ENCODE assay signal across 1 cellular context in the genomic region with DNA sequence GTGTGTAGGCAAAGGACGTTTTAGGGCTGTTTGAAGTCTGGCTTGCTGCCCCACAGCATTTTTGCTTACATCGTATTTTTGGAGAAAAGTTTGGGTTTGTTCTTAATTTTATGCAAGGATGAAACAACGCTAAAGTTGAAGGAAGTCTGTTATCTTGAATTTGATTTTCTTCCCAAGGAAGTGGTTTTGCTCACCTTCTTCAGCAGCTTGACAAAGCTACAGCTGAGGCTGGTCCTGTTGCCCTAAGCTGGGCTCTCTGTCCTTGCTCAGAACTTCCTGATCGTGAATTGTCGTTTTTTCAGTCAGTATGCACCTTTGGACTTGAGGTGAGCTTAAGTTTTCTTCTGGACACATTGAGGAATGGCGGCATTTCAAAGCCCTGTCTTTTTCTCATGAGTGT.
TF ChIP-seq lines count a peak whose summit lies in the region.

No MANE protein-coding gene starts in this region.

TF ChIP-seq in WTC11, 78 proteins besides CTCF, POLR2A, EP300 and RAD21 (continued from another document):
- TF ChIP-seq SMAD4 (CRISPR knock-in tag; IDR thresholded peaks at IDR 0.05): no peak
- TF ChIP-seq JUN (CRISPR knock-in tag; IDR thresholded peaks at IDR 0.05): no peak
- TF ChIP-seq CDX4 (CRISPR knock-in tag; IDR thresholded peaks at IDR 0.05; ENCODE audit: borderline replicate concordance): no peak
- TF ChIP-seq ATF1 (CRISPR knock-in tag; IDR thresholded peaks at IDR 0.05): no peak
- no peak for TF ChIP-seq EMX1 (CRISPR knock-in tag; IDR thresholded peaks at IDR 0.05)
- TF ChIP-seq, protein P1, sequence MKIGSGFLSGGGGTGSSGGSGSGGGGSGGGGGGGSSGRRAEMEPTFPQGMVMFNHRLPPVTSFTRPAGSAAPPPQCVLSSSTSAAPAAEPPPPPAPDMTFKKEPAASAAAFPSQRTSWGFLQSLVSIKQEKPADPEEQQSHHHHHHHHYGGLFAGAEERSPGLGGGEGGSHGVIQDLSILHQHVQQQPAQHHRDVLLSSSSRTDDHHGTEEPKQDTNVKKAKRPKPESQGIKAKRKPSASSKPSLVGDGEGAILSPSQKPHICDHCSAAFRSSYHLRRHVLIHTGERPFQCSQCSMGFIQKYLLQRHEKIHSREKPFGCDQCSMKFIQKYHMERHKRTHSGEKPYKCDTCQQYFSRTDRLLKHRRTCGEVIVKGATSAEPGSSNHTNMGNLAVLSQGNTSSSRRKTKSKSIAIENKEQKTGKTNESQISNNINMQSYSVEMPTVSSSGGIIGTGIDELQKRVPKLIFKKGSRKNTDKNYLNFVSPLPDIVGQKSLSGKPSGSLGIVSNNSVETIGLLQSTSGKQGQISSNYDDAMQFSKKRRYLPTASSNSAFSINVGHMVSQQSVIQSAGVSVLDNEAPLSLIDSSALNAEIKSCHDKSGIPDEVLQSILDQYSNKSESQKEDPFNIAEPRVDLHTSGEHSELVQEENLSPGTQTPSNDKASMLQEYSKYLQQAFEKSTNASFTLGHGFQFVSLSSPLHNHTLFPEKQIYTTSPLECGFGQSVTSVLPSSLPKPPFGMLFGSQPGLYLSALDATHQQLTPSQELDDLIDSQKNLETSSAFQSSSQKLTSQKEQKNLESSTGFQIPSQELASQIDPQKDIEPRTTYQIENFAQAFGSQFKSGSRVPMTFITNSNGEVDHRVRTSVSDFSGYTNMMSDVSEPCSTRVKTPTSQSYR (CRISPR knock-in tag; IDR thresholded peaks at IDR 0.05): no peak
